In the genomic region with DNA sequence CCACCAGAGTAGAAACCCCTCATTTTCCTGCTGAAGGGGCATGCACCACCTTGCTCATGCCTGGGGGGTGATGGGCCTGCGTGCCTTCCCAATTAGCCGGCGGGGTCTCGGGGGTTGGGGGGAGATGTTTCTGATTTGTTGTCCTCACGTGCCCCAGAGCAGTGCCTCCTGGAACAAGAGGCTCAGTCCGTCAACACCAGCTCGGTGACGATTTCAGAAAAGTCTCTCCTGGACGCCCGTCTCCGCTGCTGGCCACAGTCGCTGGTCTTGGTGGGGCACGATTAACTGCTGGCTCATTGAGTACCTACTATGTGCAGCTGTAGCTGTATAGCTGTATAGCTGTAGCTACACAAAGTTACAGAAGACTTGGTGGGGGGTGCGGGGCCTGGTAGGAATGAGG, we compare ENCODE assay signal across 1 cellular context.
TF ChIP-seq lines count a peak whose summit lies in the region.

No MANE protein-coding gene starts in this region.

TF ChIP-seq in WTC11, 78 proteins besides CTCF, POLR2A, EP300 and RAD21 (continued from another document):
- TF ChIP-seq, protein P1, sequence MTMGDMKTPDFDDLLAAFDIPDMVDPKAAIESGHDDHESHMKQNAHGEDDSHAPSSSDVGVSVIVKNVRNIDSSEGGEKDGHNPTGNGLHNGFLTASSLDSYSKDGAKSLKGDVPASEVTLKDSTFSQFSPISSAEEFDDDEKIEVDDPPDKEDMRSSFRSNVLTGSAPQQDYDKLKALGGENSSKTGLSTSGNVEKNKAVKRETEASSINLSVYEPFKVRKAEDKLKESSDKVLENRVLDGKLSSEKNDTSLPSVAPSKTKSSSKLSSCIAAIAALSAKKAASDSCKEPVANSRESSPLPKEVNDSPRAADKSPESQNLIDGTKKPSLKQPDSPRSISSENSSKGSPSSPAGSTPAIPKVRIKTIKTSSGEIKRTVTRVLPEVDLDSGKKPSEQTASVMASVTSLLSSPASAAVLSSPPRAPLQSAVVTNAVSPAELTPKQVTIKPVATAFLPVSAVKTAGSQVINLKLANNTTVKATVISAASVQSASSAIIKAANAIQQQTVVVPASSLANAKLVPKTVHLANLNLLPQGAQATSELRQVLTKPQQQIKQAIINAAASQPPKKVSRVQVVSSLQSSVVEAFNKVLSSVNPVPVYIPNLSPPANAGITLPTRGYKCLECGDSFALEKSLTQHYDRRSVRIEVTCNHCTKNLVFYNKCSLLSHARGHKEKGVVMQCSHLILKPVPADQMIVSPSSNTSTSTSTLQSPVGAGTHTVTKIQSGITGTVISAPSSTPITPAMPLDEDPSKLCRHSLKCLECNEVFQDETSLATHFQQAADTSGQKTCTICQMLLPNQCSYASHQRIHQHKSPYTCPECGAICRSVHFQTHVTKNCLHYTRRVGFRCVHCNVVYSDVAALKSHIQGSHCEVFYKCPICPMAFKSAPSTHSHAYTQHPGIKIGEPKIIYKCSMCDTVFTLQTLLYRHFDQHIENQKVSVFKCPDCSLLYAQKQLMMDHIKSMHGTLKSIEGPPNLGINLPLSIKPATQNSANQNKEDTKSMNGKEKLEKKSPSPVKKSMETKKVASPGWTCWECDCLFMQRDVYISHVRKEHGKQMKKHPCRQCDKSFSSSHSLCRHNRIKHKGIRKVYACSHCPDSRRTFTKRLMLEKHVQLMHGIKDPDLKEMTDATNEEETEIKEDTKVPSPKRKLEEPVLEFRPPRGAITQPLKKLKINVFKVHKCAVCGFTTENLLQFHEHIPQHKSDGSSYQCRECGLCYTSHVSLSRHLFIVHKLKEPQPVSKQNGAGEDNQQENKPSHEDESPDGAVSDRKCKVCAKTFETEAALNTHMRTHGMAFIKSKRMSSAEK (CRISPR knock-in tag; IDR thresholded peaks at IDR 0.05; ENCODE audit: borderline replicate concordance) = no peak
- TF ChIP-seq, protein P2, sequence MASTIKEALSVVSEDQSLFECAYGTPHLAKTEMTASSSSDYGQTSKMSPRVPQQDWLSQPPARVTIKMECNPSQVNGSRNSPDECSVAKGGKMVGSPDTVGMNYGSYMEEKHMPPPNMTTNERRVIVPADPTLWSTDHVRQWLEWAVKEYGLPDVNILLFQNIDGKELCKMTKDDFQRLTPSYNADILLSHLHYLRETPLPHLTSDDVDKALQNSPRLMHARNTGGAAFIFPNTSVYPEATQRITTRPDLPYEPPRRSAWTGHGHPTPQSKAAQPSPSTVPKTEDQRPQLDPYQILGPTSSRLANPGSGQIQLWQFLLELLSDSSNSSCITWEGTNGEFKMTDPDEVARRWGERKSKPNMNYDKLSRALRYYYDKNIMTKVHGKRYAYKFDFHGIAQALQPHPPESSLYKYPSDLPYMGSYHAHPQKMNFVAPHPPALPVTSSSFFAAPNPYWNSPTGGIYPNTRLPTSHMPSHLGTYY (CRISPR knock-in tag; IDR thresholded peaks at IDR 0.05) = no peak
- TF ChIP-seq, protein P3, sequence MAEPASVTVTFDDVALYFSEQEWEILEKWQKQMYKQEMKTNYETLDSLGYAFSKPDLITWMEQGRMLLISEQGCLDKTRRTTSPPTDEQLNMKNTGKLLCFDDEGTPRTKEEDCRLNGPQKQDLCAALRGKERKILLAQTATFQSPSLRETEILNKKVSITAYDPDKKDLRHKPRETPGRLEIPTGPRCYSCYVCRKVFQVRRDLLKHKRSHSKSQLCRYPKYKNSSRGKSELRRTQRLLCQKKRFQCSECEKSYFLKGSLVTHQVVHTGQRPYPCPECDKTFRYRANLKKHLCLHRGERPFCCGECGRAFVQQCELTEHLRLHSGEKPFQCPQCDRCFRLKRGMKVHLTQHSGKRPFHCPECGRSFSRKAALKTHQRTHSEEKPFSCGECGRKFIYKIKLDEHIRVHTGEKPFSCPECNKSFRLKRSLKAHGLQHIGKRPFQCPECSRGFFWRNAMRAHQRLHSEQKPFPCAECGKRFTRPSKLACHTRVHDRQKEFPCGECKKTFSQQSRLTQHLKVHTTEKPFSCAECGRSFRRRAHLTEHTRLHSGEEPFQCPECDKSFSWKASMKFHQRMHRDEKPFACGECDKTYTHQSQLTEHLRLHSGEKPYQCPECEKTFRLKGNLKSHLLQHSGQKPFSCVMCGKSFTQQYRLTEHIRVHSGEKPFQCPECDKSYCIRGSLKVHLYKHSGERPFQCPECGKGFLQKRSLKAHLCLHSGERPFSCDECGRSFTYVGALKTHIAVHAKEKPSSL (CRISPR knock-in tag; conservative IDR thresholded peaks at IDR 0.05) = no peak
- TF ChIP-seq JAZF1 (CRISPR knock-in tag; IDR thresholded peaks at IDR 0.05) (no peak), NR2C2 (CRISPR knock-in tag; IDR thresholded peaks at IDR 0.05) (no peak), ATF1 (CRISPR knock-in tag; IDR thresholded peaks at IDR 0.05) (no peak), CREB1 (CRISPR knock-in tag; IDR thresholded peaks at IDR 0.05) (no peak), JUN (CRISPR knock-in tag; IDR thresholded peaks at IDR 0.05) (no peak), RORB (CRISPR knock-in tag; IDR thresholded peaks at IDR 0.05) (no peak), ZNF138 (CRISPR knock-in tag; conservative IDR thresholded peaks at IDR 0.05) (no peak), ZNF232 (CRISPR knock-in tag; IDR thresholded peaks at IDR 0.05) (no peak)
TF ChIP-seq in WTC11: peak in this region for 0.
